8 cellular contexts compared by ENCODE assay signal in genomic region chr2:108533832-108534576, GRCh38. TPM values are rescaled to one million over a fixed set of nuclear protein-coding genes. Genes with fewer than 3 reads are reported as not detected.
DNase-seq lines count a peak whose midpoint lies in the region; ATAC-seq and TF ChIP-seq lines count a peak whose summit lies in the region.

A gene with protein sequence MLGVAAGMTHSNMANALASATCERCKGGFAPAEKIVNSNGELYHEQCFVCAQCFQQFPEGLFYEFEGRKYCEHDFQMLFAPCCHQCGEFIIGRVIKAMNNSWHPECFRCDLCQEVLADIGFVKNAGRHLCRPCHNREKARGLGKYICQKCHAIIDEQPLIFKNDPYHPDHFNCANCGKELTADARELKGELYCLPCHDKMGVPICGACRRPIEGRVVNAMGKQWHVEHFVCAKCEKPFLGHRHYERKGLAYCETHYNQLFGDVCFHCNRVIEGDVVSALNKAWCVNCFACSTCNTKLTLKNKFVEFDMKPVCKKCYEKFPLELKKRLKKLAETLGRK (plus strand): TSS chr2:108534470. CDS start chr2:108534563, 93 bp downstream.

- H3K4me3 Mint-ChIP-seq in HFFc6: peak within 1 kb of the TSS; percentile 98

- H3K9me3 ChIP-seq in trophoblast cell (ENCODE audit: insufficient read depth, low read depth, low read length) (no peaks in the 10 kb centered on the region), tibial nerve (no peaks in the 10 kb centered on the region)

- intact Hi-C loops in Right ventricle myocardium superior (cut with DNase I): no loop called here

- peak; percentile 56 for TF ChIP-seq POLR2A in GM10847 (IDR thresholded peaks at IDR 0.05; ENCODE audit: extremely low read depth, insufficient read length)
- peak; percentile 88 for TF ChIP-seq POLR2A in NB4 (IDR thresholded peaks at IDR 0.05; ENCODE audit: extremely low read depth, insufficient read length)
- peak; percentile 86 to 87 for TF ChIP-seq POLR2A in tibial nerve (IDR thresholded peaks at IDR 0.05)

- DNase-seq in HFFc6 (peak; percentile 85), NB4 (ENCODE audit: low read depth) (peak; percentile 92), SW 1271 (lab: John Stamatoyannopoulos, UW) (peak; percentile 78 to 90), Right ventricle myocardium superior (peak; percentile 95), trophoblast cell (peak; percentile 96 to 97), tibial nerve (ENCODE audit: low spot score in 2 of 2) (peak; percentile 82 to 85)
- DNase-seq in activated naive CD8-positive, alpha-beta T cell treated with anti-CD3 and anti-CD28 coated beads, Interleukin-2, amount 50 U/mL, for 16 hours (ENCODE audit: low read depth, low spot score): peak; percentile 70

- H3K27ac ChIP-seq in trophoblast cell (ENCODE audit: low read depth, low read length): peak within 1 kb of the TSS; percentile 95
- peak within 1 kb of the TSS; percentile 93 to 96 (median 94) for H3K27ac ChIP-seq in tibial nerve

- H2AK5ac ChIP-seq in trophoblast cell (ENCODE audit: low read length): peak within 1 kb of the TSS; percentile 51

- H3K4me1 ChIP-seq in trophoblast cell (ENCODE audit: control insufficient read depth in 1 of 2, insufficient read depth in 2 of 2, low read length in 2 of 2) (peaks cover 5 to 9% of the 10 kb centered on the region in 2 experiments), tibial nerve (peaks cover 0 to 39% (median 14%) of the 10 kb centered on the region in 4 donors)

- H3K4me3 ChIP-seq in NB4 (ENCODE audit: low read depth, low read length) (peak within 1 kb of the TSS; percentile 93), trophoblast cell (ENCODE audit: low read depth, low read length) (peak within 1 kb of the TSS; percentile 83), tibial nerve (peak within 1 kb of the TSS; percentile 65 to 83 (median 68))

- peak; percentile 97 for ATAC-seq in Right ventricle myocardium superior (ENCODE audit: poor library complexity)

- H2BK12ac ChIP-seq in trophoblast cell (ENCODE audit: low read length): peak within 1 kb of the TSS; percentile 66

- TF ChIP-seq EP300 in tibial nerve (IDR thresholded peaks at IDR 0.05): peak in 1 of 2 donors; percentile 94

- peak within 1 kb of the TSS; percentile 96 for H3K14ac ChIP-seq in trophoblast cell (ENCODE audit: low read length)

- H2BK120ac ChIP-seq in trophoblast cell (ENCODE audit: insufficient read depth, low read length, poor library complexity): peak within 1 kb of the TSS; percentile 93

- H3K4me2 ChIP-seq in trophoblast cell (ENCODE audit: low read length): peak within 1 kb of the TSS; percentile 81

- peaks cover 46% of the 10 kb centered on the region for H3K4me1 Mint-ChIP-seq in HFFc6 (ENCODE audit: low read depth)

- no CpG with 5 or more reads among the region's 85 CpGs for WGBS in trophoblast cell (ENCODE audit: extremely low coverage, insufficient coverage, insufficient read length)
- 1 to 2% methylated on average over 10 to 27 of the region's 85 CpGs for WGBS in tibial nerve, 2 donors

- no peaks in the 10 kb centered on the region for H3K9me3 Mint-ChIP-seq in HFFc6

- TF ChIP-seq CTCF in HFFc6 (IDR thresholded peaks at IDR 0.05): 0 out of 2 replicates have a peak, but pooled peaks have one; percentile 21
- no peak for TF ChIP-seq CTCF in NB4 (IDR thresholded peaks at IDR 0.05; ENCODE audit: low read depth, low read length)
- peak in 2 of 5 experiments; percentile 6 to 12 for TF ChIP-seq CTCF in tibial nerve (IDR thresholded peaks at IDR 0.05)

- H4K8ac ChIP-seq in trophoblast cell (ENCODE audit: low read depth, low read length): peak within 1 kb of the TSS; percentile 87

- peak within 1 kb of the TSS; percentile 86 for H4K12ac ChIP-seq in trophoblast cell (ENCODE audit: low read depth, low read length)

- peaks cover 0 to 2% of the 10 kb centered on the region in 2 experiments for H3K36me3 ChIP-seq in trophoblast cell (ENCODE audit: control insufficient read depth in 1 of 2, insufficient read depth in 2 of 2, low read length in 2 of 2)
- no peaks in the 10 kb centered on the region for H3K36me3 ChIP-seq in tibial nerve

- H2BK5ac ChIP-seq in trophoblast cell (ENCODE audit: low read depth, low read length, poor library complexity): peak within 1 kb of the TSS; percentile 95

- peak within 1 kb of the TSS; percentile 96 for H4K91ac ChIP-seq in trophoblast cell (ENCODE audit: low read depth, low read length)

- H3K4ac ChIP-seq in trophoblast cell (ENCODE audit: low read depth, low read length): peak within 1 kb of the TSS; percentile 95

- peak within 1 kb of the TSS; percentile 94 for H3K18ac ChIP-seq in trophoblast cell (ENCODE audit: low read length)

- H3K27me3 ChIP-seq in trophoblast cell (ENCODE audit: insufficient read depth, low read length): no peaks in the 10 kb centered on the region
- H3K27me3 ChIP-seq in tibial nerve: peaks cover 0 to 2% of the 10 kb centered on the region in 2 donors

- peak within 1 kb of the TSS; percentile 85 for H2AFZ ChIP-seq in trophoblast cell (ENCODE audit: insufficient read depth, low read length, poor library complexity)

- peaks cover 5% of the 10 kb centered on the region for H3K36me3 Mint-ChIP-seq in HFFc6 (ENCODE audit: low read depth)

- peak within 1 kb of the TSS; percentile 92 for H3K9ac ChIP-seq in trophoblast cell (ENCODE audit: low read length)

- H3K27me3 Mint-ChIP-seq in HFFc6 (ENCODE audit: insufficient read depth): peaks cover 3% of the 10 kb centered on the region

- H3K79me1 ChIP-seq in trophoblast cell (ENCODE audit: low read length): peaks cover 10% of the 10 kb centered on the region

- H3K23ac ChIP-seq in trophoblast cell (ENCODE audit: low read length): no peak within 1 kb of the TSS

- H3K27ac Mint-ChIP-seq in HFFc6: peak within 1 kb of the TSS; percentile 94

- peaks cover 10% of the 10 kb centered on the region for H3K79me2 ChIP-seq in trophoblast cell (ENCODE audit: control insufficient read depth, insufficient read depth, low read length, poor library complexity)

RNA-seq across cellular contexts. Expression of the gene that starts here (rescaled TPM):
- 10 to 100 TPM; 57.0 to 58.7 (median 57.8) TPM for total RNA-seq in HFFc6 (2021; fragmentation: NEBNext Ultra II Directional; extraction: Animal tissue kit (Norgen Biotek cat#: 25700))
- total RNA-seq in Right ventricle myocardium superior (75.7 TPM), tibial nerve (10 to 100 TPM; 33.7 to 86.3 (median 49.2) TPM)
- polyA plus RNA-seq in trophoblast cell (2013): 60.3 and 62.4 TPM in 2 replicates

Comparison
In these comparisons a context has a peak if more than half of its experiments do, and no peak if none do; other contexts are left out.
1. Peak in every context shown above with its lines: DNase-seq, ATAC-seq, H3K4me3 ChIP-seq and H3K27ac ChIP-seq.